8 cellular contexts compared by ENCODE assay signal in the genomic region with DNA sequence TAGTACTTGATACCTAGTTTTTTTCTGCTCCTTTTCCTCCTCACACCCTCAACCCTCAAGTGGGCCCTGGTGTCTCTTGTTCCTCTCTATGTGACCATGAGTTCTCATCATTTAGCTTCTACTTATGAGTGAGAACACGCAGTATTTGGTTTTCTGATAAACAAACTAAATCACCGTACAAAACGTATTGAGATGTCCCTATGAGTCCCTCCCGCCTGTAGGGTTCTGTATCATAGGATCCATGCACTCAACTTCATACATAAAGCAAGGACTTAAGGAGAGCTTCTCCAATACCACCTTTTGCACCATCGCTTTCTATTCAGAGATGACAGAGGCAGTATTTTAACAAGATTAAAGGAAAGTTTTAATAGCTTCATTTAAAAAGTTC. TPM values are rescaled to one million over a fixed set of nuclear protein-coding genes. Genes with fewer than 3 reads are reported as not detected.
DNase-seq lines count a peak whose midpoint lies in the region; ATAC-seq, FAIRE-seq and TF ChIP-seq lines count a peak whose summit lies in the region.

No MANE protein-coding gene starts in this region.

- no peak for TF ChIP-seq EP300 in SK-N-SH (IDR thresholded peaks at IDR 0.05; ENCODE audit: borderline replicate concordance in 1 of 2, low read depth in 1 of 2, low read length in 1 of 2)

- no peak for ATAC-seq in GM19328 (IDR thresholded peaks at IDR 0.05; ENCODE audit: unreplicated experiment)
- ATAC-seq in GM18873 (IDR thresholded peaks at IDR 0.05; ENCODE audit: low FRiP score, unreplicated experiment): no peak

- peak overlapping the region; percentile 91 to 95 for H3K4me3 ChIP-seq in SK-N-SH (ENCODE audit: low read depth in 2 of 2, low read length in 1 of 2)
- H3K4me3 ChIP-seq in fibroblast of pulmonary artery (replicated peaks; ENCODE audit: low read depth, low read length): peak overlapping the region; percentile 71
- H3K4me3 ChIP-seq in small intestine (ENCODE audit: low read depth in 1 of 2, low read length in 2 of 2): peak overlapping the region in 1 of 2 donors; percentile 77

- WGBS in SK-N-SH (ENCODE audit: low lambda C conversion rate): 28% methylated on average over 5 of the region's 5 CpGs
- WGBS in small intestine, 3 donors: 8 to 19% (median 14%) methylated on average over 5 of the region's 5 CpGs

- TF ChIP-seq CTCF in SK-N-SH (IDR thresholded peaks at IDR 0.05): no peak
- TF ChIP-seq CTCF in fibroblast of pulmonary artery (IDR thresholded peaks at IDR 0.05; ENCODE audit: low read length, missing control alignments): no peak

- H3K27me3 ChIP-seq in SK-N-SH (ENCODE audit: insufficient read depth): no peaks in the 10 kb centered on the region; the same call in 1 of the 2 replicates
- no peaks in the 10 kb centered on the region for H3K27me3 ChIP-seq in small intestine (ENCODE audit: control insufficient read depth in 2 of 2, insufficient read depth in 2 of 2, low read length in 2 of 2)

- peak; percentile 57 for DNase-seq in DMS53 (lab: John Stamatoyannopoulos, UW)
- DNase-seq in DMS53 treated with DMSO at 0.1 percent for 48 hours (lab: John Stamatoyannopoulos, UW; ENCODE audit: unreplicated experiment): no peak
- peak; percentile 17 for DNase-seq in SK-N-SH
- DNase-seq in fibroblast of pulmonary artery (ENCODE audit: low read depth): no peak
- peak; percentile 17 for DNase-seq in small intestine
- no peak for DNase-seq in GM03348 (ENCODE audit: low spot score)

- peak overlapping the region; percentile 91 for H2AFZ ChIP-seq in SK-N-SH (ENCODE audit: low read depth)

- H3K9ac ChIP-seq in SK-N-SH: peak overlapping the region; percentile 94

- no peaks in the 10 kb centered on the region for H3K9me2 ChIP-seq in SK-N-SH

- H3K4me2 ChIP-seq in SK-N-SH: peak overlapping the region; percentile 94

- CTCF ChIA-PET in SK-N-SH (lab: Yijun Ruan, JAX): interaction anchor here (1.2 to 1.9 kb wide), 5 partner anchors 29 to 343 kb away, joined by 3 to 5 read pairs (median 4); no protein-coding TSS in a partner anchor

- H4K20me1 ChIP-seq in SK-N-SH (ENCODE audit: insufficient read depth): peaks cover 22% of the 10 kb centered on the region

- FAIRE-seq in small intestine (lab: Jason Lieb, UNC): no peak

- H3F3A ChIP-seq in SK-N-SH (replicated peaks; ENCODE audit: insufficient read depth): no peaks in the 10 kb centered on the region

- H3K27ac ChIP-seq in SK-N-SH (ENCODE audit: low read depth in 2 of 2, low read length in 1 of 2) (peak overlapping the region in 1 of 2 experiments; percentile 88; a peak in 1 of 4 replicates), small intestine (ENCODE audit: low read depth in 1 of 2, low read length in 1 of 2) (peak overlapping the region in 1 of 2 donors; percentile 77)

- peaks cover 41% of the 10 kb centered on the region for H3K79me2 ChIP-seq in SK-N-SH (ENCODE audit: insufficient read depth)

- H3K36me3 ChIP-seq in SK-N-SH (replicated peaks in 1 of 2; ENCODE audit: control insufficient read depth in 1 of 2, insufficient read depth in 2 of 2, low read length in 1 of 2): no peaks in the 10 kb centered on the region
- H3K36me3 ChIP-seq in small intestine (ENCODE audit: control insufficient read depth in 2 of 2, insufficient read depth in 2 of 2, low read length in 2 of 2): no peaks in the 10 kb centered on the region

- 0 out of 2 replicates have a peak, but pooled peaks cover 3% of the 10 kb centered on the region for H3K9me3 ChIP-seq in SK-N-SH
- no peaks in the 10 kb centered on the region for H3K9me3 ChIP-seq in small intestine (ENCODE audit: control insufficient read depth, low read depth)

- TF ChIP-seq RAD21 in SK-N-SH (IDR thresholded peaks at IDR 0.05; ENCODE audit: low read length): no peak

- H3K4me1 ChIP-seq in SK-N-SH (ENCODE audit: control insufficient read depth in 1 of 2, insufficient read depth in 2 of 2, low read depth in 1 of 2, low read length in 1 of 2) (peaks cover 0 to 10% of the 10 kb centered on the region in 2 experiments), small intestine (ENCODE audit: control insufficient read depth in 2 of 2, insufficient read depth in 1 of 2, low read depth in 1 of 2, low read length in 1 of 2) (peaks cover 3 to 4% of the 10 kb centered on the region in 2 donors)

- POLR2A ChIA-PET in SK-N-SH (lab: Yijun Ruan, JAX): interaction anchor here (2.4 kb wide), 1 partner anchor 46 kb away, joined by 8 read pairs; the partner anchor contains the start of genes OFD1 and TRAPPC2

TF ChIP-seq in SK-N-SH, 30 proteins besides CTCF, POLR2A, EP300 and RAD21 (continues in another document):
- no peak for TF ChIP-seq FOXJ3 (CRISPR knock-in tag; IDR thresholded peaks at IDR 0.05)
- no peak for TF ChIP-seq TAF1 (IDR thresholded peaks at IDR 0.05; ENCODE audit: borderline replicate concordance, low read depth, low read length)
- no peak for TF ChIP-seq EZH2phosphoT487 (IDR thresholded peaks at IDR 0.05; ENCODE audit: borderline replicate concordance, low read depth)
- TF ChIP-seq TEAD4 (IDR thresholded peaks at IDR 0.05; ENCODE audit: borderline replicate concordance, insufficient read depth): no peak
- no peak for TF ChIP-seq NFIC (IDR thresholded peaks at IDR 0.05; ENCODE audit: borderline replicate concordance)
- TF ChIP-seq CHD2 (IDR thresholded peaks at IDR 0.05; ENCODE audit: low read length, partially characterized antibody): no peak
- TF ChIP-seq RFX5 (IDR thresholded peaks at IDR 0.05; ENCODE audit: low read length): no peak
- TF ChIP-seq GABPA (IDR thresholded peaks at IDR 0.05; ENCODE audit: low read depth): no peak
- TF ChIP-seq, protein P1, sequence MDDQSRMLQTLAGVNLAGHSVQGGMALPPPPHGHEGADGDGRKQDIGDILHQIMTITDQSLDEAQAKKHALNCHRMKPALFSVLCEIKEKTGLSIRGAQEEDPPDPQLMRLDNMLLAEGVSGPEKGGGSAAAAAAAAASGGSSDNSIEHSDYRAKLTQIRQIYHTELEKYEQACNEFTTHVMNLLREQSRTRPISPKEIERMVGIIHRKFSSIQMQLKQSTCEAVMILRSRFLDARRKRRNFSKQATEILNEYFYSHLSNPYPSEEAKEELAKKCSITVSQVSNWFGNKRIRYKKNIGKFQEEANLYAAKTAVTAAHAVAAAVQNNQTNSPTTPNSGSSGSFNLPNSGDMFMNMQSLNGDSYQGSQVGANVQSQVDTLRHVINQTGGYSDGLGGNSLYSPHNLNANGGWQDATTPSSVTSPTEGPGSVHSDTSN (IDR thresholded peaks at IDR 0.05): no peak
- no peak for TF ChIP-seq USF1 (IDR thresholded peaks at IDR 0.05; ENCODE audit: borderline replicate concordance, low read depth)
- no peak for TF ChIP-seq FOXM1 (IDR thresholded peaks at IDR 0.05; ENCODE audit: low read depth)
- no peak for TF ChIP-seq NRF1 (IDR thresholded peaks at IDR 0.05; ENCODE audit: low read depth, low read length)
- TF ChIP-seq ELF1 (IDR thresholded peaks at IDR 0.05): no peak
- TF ChIP-seq, protein P2, sequence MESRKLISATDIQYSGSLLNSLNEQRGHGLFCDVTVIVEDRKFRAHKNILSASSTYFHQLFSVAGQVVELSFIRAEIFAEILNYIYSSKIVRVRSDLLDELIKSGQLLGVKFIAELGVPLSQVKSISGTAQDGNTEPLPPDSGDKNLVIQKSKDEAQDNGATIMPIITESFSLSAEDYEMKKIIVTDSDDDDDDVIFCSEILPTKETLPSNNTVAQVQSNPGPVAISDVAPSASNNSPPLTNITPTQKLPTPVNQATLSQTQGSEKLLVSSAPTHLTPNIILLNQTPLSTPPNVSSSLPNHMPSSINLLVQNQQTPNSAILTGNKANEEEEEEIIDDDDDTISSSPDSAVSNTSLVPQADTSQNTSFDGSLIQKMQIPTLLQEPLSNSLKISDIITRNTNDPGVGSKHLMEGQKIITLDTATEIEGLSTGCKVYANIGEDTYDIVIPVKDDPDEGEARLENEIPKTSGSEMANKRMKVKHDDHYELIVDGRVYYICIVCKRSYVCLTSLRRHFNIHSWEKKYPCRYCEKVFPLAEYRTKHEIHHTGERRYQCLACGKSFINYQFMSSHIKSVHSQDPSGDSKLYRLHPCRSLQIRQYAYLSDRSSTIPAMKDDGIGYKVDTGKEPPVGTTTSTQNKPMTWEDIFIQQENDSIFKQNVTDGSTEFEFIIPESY (IDR thresholded peaks at IDR 0.05; ENCODE audit: borderline replicate concordance, low read depth): no peak
- TF ChIP-seq USF2 (IDR thresholded peaks at IDR 0.05; ENCODE audit: borderline replicate concordance, low read depth, low read length): no peak
- TF ChIP-seq POLR2AphosphoS5 (IDR thresholded peaks at IDR 0.05; ENCODE audit: low read depth, low read length): no peak
- TF ChIP-seq GATA2 (CRISPR knock-in tag; IDR thresholded peaks at IDR 0.05): no peak

RNA-seq across cellular contexts. Expression of gene RAB9A, which starts 0.6 kb away (rescaled TPM):
- polyA plus RNA-seq in SK-N-SH (2012; rRNA removed): 15.3 and 16.6 TPM in 2 replicates
- polyA plus RNA-seq in SK-N-SH (2012; cell fraction: cytosol; rRNA removed): 19.6 and 29.5 TPM in 2 replicates
- 3.9 and 11.4 TPM in 2 replicates for polyA plus RNA-seq in SK-N-SH (2012; cell fraction: nucleus; rRNA removed)
- polyA plus RNA-seq in small intestine: 10 to 100 TPM; 16.5 to 32.4 (median 25.3) TPM

RNA-seq across cellular contexts. Expression of gene TCEANC, which starts 35.4 kb away (rescaled TPM):
- 0.84 and 1.2 TPM in 2 replicates for polyA plus RNA-seq in SK-N-SH (2012; rRNA removed)
- 1.0 and 1.2 TPM in 2 replicates for polyA plus RNA-seq in SK-N-SH (2012; cell fraction: cytosol; rRNA removed)
- polyA plus RNA-seq in SK-N-SH (2012; cell fraction: nucleus; rRNA removed): 1.4 and 2.2 TPM in 2 replicates
- 1 to 10 TPM; 1.4 to 2.2 (median 1.6) TPM for polyA plus RNA-seq in small intestine

RNA-seq across cellular contexts. Expression of gene TRAPPC2, which starts 46.0 kb away (rescaled TPM):
- polyA plus RNA-seq in SK-N-SH (2012; rRNA removed) (10.4 and 12.5 TPM in 2 replicates), small intestine (1 to 10 TPM; 6.4 to 7.8 (median 7.6) TPM)
- 11.0 and 12.0 TPM in 2 replicates for polyA plus RNA-seq in SK-N-SH (2012; cell fraction: cytosol; rRNA removed)
- 14.3 and 22.0 TPM in 2 replicates for polyA plus RNA-seq in SK-N-SH (2012; cell fraction: nucleus; rRNA removed)

RNA-seq across cellular contexts. Expression of gene OFD1, which starts 46.2 kb away (rescaled TPM):
- 13.4 and 16.5 TPM in 2 replicates for polyA plus RNA-seq in SK-N-SH (2012; rRNA removed)
- polyA plus RNA-seq in SK-N-SH (2012; cell fraction: cytosol; rRNA removed): 8.3 and 9.3 TPM in 2 replicates
- 71.4 and 113 TPM in 2 replicates for polyA plus RNA-seq in SK-N-SH (2012; cell fraction: nucleus; rRNA removed)
- 10 to 100 TPM; 18.3 to 71.3 (median 70.0) TPM for polyA plus RNA-seq in small intestine

Comparison
In these comparisons a context has a peak if more than half of its experiments do, and no peak if none do; other contexts are left out.
1. DNase-seq: peak in DMS53 (single experiment), SK-N-SH (single experiment) and small intestine (single experiment); none in DMS53 treated with DMSO at 0.1 percent for 48 hours (single experiment), fibroblast of pulmonary artery (single experiment) and GM03348 (single experiment).